15 cellular contexts compared by ENCODE assay signal in the genomic region with DNA sequence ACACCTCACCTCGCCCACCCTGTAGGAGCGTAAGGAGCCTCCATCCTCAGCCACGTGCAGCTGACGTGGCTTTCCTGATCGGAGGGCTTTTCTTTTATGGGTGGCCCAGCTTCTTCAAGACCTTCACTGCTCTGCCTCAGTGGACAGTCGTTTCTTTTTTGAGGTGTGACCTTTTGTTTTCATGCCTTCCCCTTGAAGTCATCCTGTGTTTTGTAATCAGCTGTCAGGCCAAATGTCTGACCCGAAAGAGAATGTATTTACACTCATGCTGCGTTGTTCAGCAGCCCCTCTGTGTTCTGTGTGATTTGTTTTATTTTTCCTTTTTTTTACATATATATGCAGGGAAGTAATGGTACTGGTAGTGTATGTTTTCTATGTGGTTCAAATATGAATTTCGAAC. TPM values are rescaled to one million over a fixed set of nuclear protein-coding genes. Genes with fewer than 3 reads are reported as not detected.
DNase-seq lines count a peak whose midpoint lies in the region; ATAC-seq and TF ChIP-seq lines count a peak whose summit lies in the region.
"Had no signal": no experiment of that assay in that cellular context is flagged by ENCODE, and none has a peak within 500 bp of the region (broad histone marks: within the 10 kb centered on the region; RNA-seq: fewer than 3 reads in every experiment).

No MANE protein-coding gene starts in this region.

- no peak for TF ChIP-seq EP300 in upper lobe of left lung (IDR thresholded peaks at IDR 0.05)

- no peaks in the 10 kb centered on the region for H3K27me3 Mint-ChIP-seq in progenitor cell of endocrine pancreas

- H3K4me3 Mint-ChIP-seq in progenitor cell of endocrine pancreas (ENCODE audit: low read depth), result no peak overlapping the region
- H3K4me3 Mint-ChIP-seq: CD8-positive, alpha-beta T cell; GM23338 had no signal

- no peak overlapping the region for H3K4me3 ChIP-seq in heart right ventricle
- H3K4me3 ChIP-seq in esophagus squamous epithelium, result no peak overlapping the region
- H3K4me3 ChIP-seq in upper lobe of left lung, result no peak overlapping the region
- H3K4me3 ChIP-seq: GM23338 had no signal

- H3K4me1 ChIP-seq in heart right ventricle (peaks cover 0 to 17% (median 9%) of the 10 kb centered on the region in 9 donors), esophagus squamous epithelium (peaks cover 0 to 19% (median 0%) of the 10 kb centered on the region in 3 donors), upper lobe of left lung (peaks cover 0 to 11% (median 2%) of the 10 kb centered on the region in 4 donors)

- peaks cover 19% of the 10 kb centered on the region for H3K36me3 Mint-ChIP-seq in progenitor cell of endocrine pancreas (ENCODE audit: insufficient read depth)

- H3K9me3 ChIP-seq in heart right ventricle (no peaks in the 10 kb centered on the region), esophagus squamous epithelium (no peaks in the 10 kb centered on the region), upper lobe of left lung (no peaks in the 10 kb centered on the region)

- ATAC-seq in heart right ventricle, result peak in 1 of 8 donors; percentile 14
- ATAC-seq in left cardiac atrium, result no peak
- no peak for ATAC-seq in upper lobe of left lung (ENCODE audit: low FRiP score in 2 of 2)
- no peak for ATAC-seq in activated CD4-positive, CD25-positive, alpha-beta regulatory T cell treated with anti-CD3 and anti-CD28 coated beads, Interleukin-2, amount 50 U/mL, for 24 hours
- ATAC-seq in GM21526 (IDR thresholded peaks at IDR 0.05; ENCODE audit: low FRiP score, unreplicated experiment), result no peak
- ATAC-seq: CD8-positive, alpha-beta T cell; GM23338 had no signal

- no peaks in the 10 kb centered on the region for H3K9me3 Mint-ChIP-seq in progenitor cell of endocrine pancreas (ENCODE audit: low read depth)
- H3K9me3 Mint-ChIP-seq: CD8-positive, alpha-beta T cell; GM23338 had no signal

- intact Hi-C loops in heart right ventricle (cut with DNase I) (loop anchor here in 1 of 10 donors (10.0 kb wide), 1 partner anchor 321 kb away; no protein-coding TSS in a partner anchor), left cardiac atrium (cut with DNase I) (no loop called here), esophagus squamous epithelium (cut with DNase I) (no loop called here)

- H3K36me3 ChIP-seq in heart right ventricle, result peaks cover 0 to 72% (median 8%) of the 10 kb centered on the region in 9 donors
- peaks cover 21 to 70% (median 22%) of the 10 kb centered on the region in 3 donors for H3K36me3 ChIP-seq in esophagus squamous epithelium
- peaks cover 9 to 62% (median 34%) of the 10 kb centered on the region in 4 donors for H3K36me3 ChIP-seq in upper lobe of left lung

- H3K27ac ChIP-seq in heart right ventricle, result peak overlapping the region in 6 of 10 donors; percentile 3 to 81 (median 42)
- H3K27ac ChIP-seq in esophagus squamous epithelium, result peak overlapping the region in 3 of 4 donors; percentile 12 to 62 (median 53)
- H3K27ac ChIP-seq in upper lobe of left lung, result peak overlapping the region in 3 of 4 donors; percentile 1 to 27 (median 5)

- H3K27ac Mint-ChIP-seq in progenitor cell of endocrine pancreas, result peak overlapping the region; percentile 11
- H3K27ac Mint-ChIP-seq: CD8-positive, alpha-beta T cell; GM23338 had no signal

- DNase-seq in heart right ventricle (no peak), left cardiac atrium (no peak), esophagus squamous epithelium (lab: John Stamatoyannopoulos, UW) (no peak), progenitor cell of endocrine pancreas (ENCODE audit: low spot score, unreplicated experiment) (no peak), upper lobe of left lung (no peak), NCI-H524 (lab: John Stamatoyannopoulos, UW) (no peak)
- DNase-seq: CD8-positive, alpha-beta T cell; KBM-7; NCI-H1092; NCI-H187 treated with DMSO at 0.1 percent for 48 hours; NCI-H510A had no signal

- H3K27me3 ChIP-seq in heart right ventricle, result no peaks in the 10 kb centered on the region
- no peaks in the 10 kb centered on the region for H3K27me3 ChIP-seq in esophagus squamous epithelium
- no peaks in the 10 kb centered on the region for H3K27me3 ChIP-seq in upper lobe of left lung

- WGBS in heart right ventricle, 2 donors, result 80% methylated on average over 9 of the region's 9 CpGs
- 84 to 86% methylated on average over 8 to 9 of the region's 9 CpGs for WGBS in esophagus squamous epithelium, 2 donors
- WGBS in upper lobe of left lung, 2 donors, result 85 to 86% methylated on average over 9 of the region's 9 CpGs

- TF ChIP-seq CTCF in heart right ventricle (IDR thresholded peaks at IDR 0.05) (no peak), esophagus squamous epithelium (IDR thresholded peaks at IDR 0.05) (no peak), progenitor cell of endocrine pancreas (IDR thresholded peaks at IDR 0.05; ENCODE audit: unreplicated experiment) (no peak), upper lobe of left lung (IDR thresholded peaks at IDR 0.05) (no peak)

- TF ChIP-seq POLR2A in esophagus squamous epithelium (IDR thresholded peaks at IDR 0.05), result no peak
- no peak for TF ChIP-seq POLR2A in upper lobe of left lung (IDR thresholded peaks at IDR 0.05)

- no peaks in the 10 kb centered on the region for H3K4me1 Mint-ChIP-seq in progenitor cell of endocrine pancreas (ENCODE audit: low read depth)
- H3K4me1 Mint-ChIP-seq: GM23338 had no signal

RNA-seq across cellular contexts. Expression of a gene that starts 41.8 kb away (rescaled TPM):
- total RNA-seq in heart right ventricle (not detected), left cardiac atrium (not detected), esophagus squamous epithelium (1 to 10 TPM in 2 of 4 donors, not detected in 2; 1.9 to 3.1 TPM), progenitor cell of endocrine pancreas (1.1 and 1.6 TPM in 2 replicates), upper lobe of left lung (1 to 10 TPM in 3 of 6 donors, not detected in 3; 2.0 to 7.3 (median 3.3) TPM)
- polyA plus RNA-seq in heart right ventricle, result not detected
- total RNA-seq: CD8-positive, alpha-beta T cell had no signal
- polyA plus RNA-seq: BJ had no signal
